8 cellular contexts compared by ENCODE assay signal in the genomic region with DNA sequence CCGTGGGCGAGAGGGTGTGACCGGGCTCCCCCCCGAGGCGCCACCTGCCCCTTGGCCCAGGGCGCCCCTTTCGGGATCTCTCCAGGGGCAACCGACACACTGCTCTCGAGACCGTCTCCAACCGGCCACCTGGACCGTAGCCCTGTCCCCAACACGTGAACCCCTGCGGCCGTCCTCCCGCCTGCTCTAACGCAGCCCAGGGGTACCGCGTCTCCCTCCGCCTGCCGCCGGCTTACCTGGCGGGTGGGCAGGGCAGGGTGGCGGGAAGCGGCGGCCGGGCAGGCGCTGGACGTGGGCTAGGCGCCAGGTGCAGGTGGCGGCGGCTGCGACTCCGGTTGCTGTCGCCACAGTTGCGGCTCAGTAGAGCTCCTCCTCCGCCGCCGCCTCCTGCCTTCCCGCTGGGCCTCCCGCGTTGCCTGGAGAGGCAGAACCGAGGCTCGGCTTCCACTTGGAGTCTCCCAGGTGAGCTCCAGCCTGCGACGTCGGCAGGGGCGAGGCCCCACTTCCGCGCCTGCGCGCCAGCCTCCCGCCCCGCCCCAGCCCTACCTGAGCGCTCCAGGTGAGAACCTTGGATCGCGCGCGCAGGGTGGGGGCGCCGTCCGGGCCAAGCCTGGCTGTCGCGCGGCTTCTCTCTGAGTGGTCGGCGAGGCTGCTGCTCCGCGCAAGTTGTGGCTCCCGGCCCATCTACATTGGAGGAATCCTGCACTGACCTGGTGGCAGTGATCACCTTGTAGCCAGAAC. TPM values are rescaled to one million over a fixed set of nuclear protein-coding genes. Genes with fewer than 3 reads are reported as not detected.
DNase-seq lines count a peak whose midpoint lies in the region; ATAC-seq and TF ChIP-seq lines count a peak whose summit lies in the region.

A gene (minus strand): TSS at position 469 of the 741 bp plus-strand sequence. CDS start 23,547 bp downstream, outside the sequence.

- H3K36me3 ChIP-seq in Peyer's patch: no peaks in the 10 kb centered on the region
- no peaks in the 10 kb centered on the region for H3K36me3 ChIP-seq in iPS-15b (ENCODE audit: control insufficient read depth, insufficient read depth, low read length)
- H3K36me3 ChIP-seq in skeletal muscle satellite cell (ENCODE audit: insufficient read depth, low read length): no peaks in the 10 kb centered on the region

- H3K27ac ChIP-seq in C4-2B (peak within 1 kb of the TSS; percentile 97), Peyer's patch (peak within 1 kb of the TSS; percentile 79 to 97 (median 92))

- no peaks in the 10 kb centered on the region for H3K27me3 ChIP-seq in Peyer's patch
- no peaks in the 10 kb centered on the region for H3K27me3 ChIP-seq in iPS-15b (ENCODE audit: control insufficient read depth, insufficient read depth, low read length)
- H3K27me3 ChIP-seq in skeletal muscle satellite cell (ENCODE audit: control insufficient read depth, insufficient read depth, low read length): no peaks in the 10 kb centered on the region

- DNase-seq in Peyer's patch (peak; percentile 46 to 96 (median 92)), astrocyte of the hippocampus (ENCODE audit: low read depth, low spot score) (peak; percentile 52), pons (ENCODE audit: low spot score) (no peak)

- peaks cover 0 to 5% (median 0%) of the 10 kb centered on the region in 4 donors for H3K4me1 ChIP-seq in Peyer's patch
- H3K4me1 ChIP-seq in iPS-15b (ENCODE audit: control insufficient read depth, insufficient read depth, low read length): peaks cover 29% of the 10 kb centered on the region
- peaks cover 40% of the 10 kb centered on the region for H3K4me1 ChIP-seq in skeletal muscle satellite cell (ENCODE audit: control insufficient read depth, insufficient read depth, low read length)

- peak within 1 kb of the TSS; percentile 60 to 85 (median 67) for H3K4me3 ChIP-seq in Peyer's patch
- H3K4me3 ChIP-seq in iPS-15b (ENCODE audit: low read depth, low read length): peak within 1 kb of the TSS; percentile 86
- peak within 1 kb of the TSS; percentile 75 for H3K4me3 ChIP-seq in skeletal muscle satellite cell (ENCODE audit: low read length)

- peak; percentile 95 to 96 for TF ChIP-seq POLR2A in Peyer's patch (IDR thresholded peaks at IDR 0.05)

- peak within 1 kb of the TSS; percentile 89 for H3K9ac ChIP-seq in iPS-15b (ENCODE audit: low read depth, low read length)
- H3K9ac ChIP-seq in skeletal muscle satellite cell (ENCODE audit: low read depth, low read length): peak within 1 kb of the TSS; percentile 37

- H3K9me3 ChIP-seq in Peyer's patch: no peaks in the 10 kb centered on the region
- H3K9me3 ChIP-seq in iPS-15b (ENCODE audit: control insufficient read depth, insufficient read depth, low read length): no peaks in the 10 kb centered on the region
- no peaks in the 10 kb centered on the region for H3K9me3 ChIP-seq in skeletal muscle satellite cell (replicated peaks; ENCODE audit: low read length)

- ATAC-seq in GM19372 (IDR thresholded peaks at IDR 0.05; ENCODE audit: low read depth, unreplicated experiment): peak; percentile 34
- ATAC-seq in HG03432 (IDR thresholded peaks at IDR 0.05; ENCODE audit: unreplicated experiment): peak; percentile 33

- peak within 1 kb of the TSS; percentile 96 for H3K4me2 ChIP-seq in skeletal muscle satellite cell (ENCODE audit: low read length)

- TF ChIP-seq CTCF in C4-2B (conservative IDR thresholded peaks at IDR 0.05) (0 out of 2 replicates have a peak, but pooled peaks have one; percentile 13), Peyer's patch (IDR thresholded peaks at IDR 0.05) (no peak)

RNA-seq across cellular contexts. Expression of the gene that starts here (rescaled TPM):
- 10 to 100 TPM; 22.2 to 51.3 (median 37.9) TPM for total RNA-seq in Peyer's patch
- total RNA-seq in skeletal muscle satellite cell (2012; rRNA removed): under 0.01 and 0.76 TPM in 2 replicates
